1 cellular context compared by ENCODE assay signal in genomic region chr22:41565403-41566054, GRCh38.
TF ChIP-seq lines count a peak whose summit lies in the region.

No MANE protein-coding gene starts in this region.

TF ChIP-seq in GM12878, 131 proteins besides CTCF, POLR2A, EP300 and RAD21:
- TF ChIP-seq USF1 (IDR thresholded peaks at IDR 0.05; ENCODE audit: borderline replicate concordance, extremely low read length, insufficient read depth, low read depth, low read length) (no peak), CREM (IDR thresholded peaks at IDR 0.05; ENCODE audit: low read depth) (no peak), BRCA1 (IDR thresholded peaks at IDR 0.05; ENCODE audit: low read depth, low read length) (no peak), IRF5 (IDR thresholded peaks at IDR 0.05; ENCODE audit: borderline replicate concordance) (no peak), NR2F1 (conservative IDR thresholded peaks at IDR 0.05) (no peak), ESRRA (IDR thresholded peaks at IDR 0.05; ENCODE audit: low read length) (no peak), ZNF207 (IDR thresholded peaks at IDR 0.05; ENCODE audit: borderline replicate concordance) (no peak)
